ENCODE assay signal across 17 cellular contexts in genomic region chr3:105085506-105085905, GRCh38.
DNase-seq lines count a peak whose midpoint lies in the region; ATAC-seq and TF ChIP-seq lines count a peak whose summit lies in the region.
"Had no signal": no experiment of that assay in that cellular context is flagged by ENCODE, and none has a peak within 500 bp of the region (broad histone marks: within the 10 kb centered on the region; RNA-seq: fewer than 3 reads in every experiment).

No MANE protein-coding gene starts in this region.

- POLR2A ChIA-PET in T-cell (lab: Charles Lee), result no interaction called here

- H3K36me3 Mint-ChIP-seq in T-cell, result no peaks in the 10 kb centered on the region
- H3K36me3 Mint-ChIP-seq in HFFc6 (ENCODE audit: low read depth), result peaks cover 4% of the 10 kb centered on the region; the same call in 1 of the 2 replicates

- H3K9me3 ChIP-seq in right lobe of liver, result no peaks in the 10 kb centered on the region
- H3K9me3 ChIP-seq: Caco-2 had no signal

- no peaks in the 10 kb centered on the region for H3K36me3 ChIP-seq in right lobe of liver

- H3K4me3 Mint-ChIP-seq in T-cell (no peak overlapping the region), HFFc6 (no peak overlapping the region)
- H3K4me3 Mint-ChIP-seq: CD4-positive, alpha-beta T cell; GM23338 had no signal

- TF ChIP-seq CTCF in astrocyte of the cerebellum (IDR thresholded peaks at IDR 0.05; ENCODE audit: low read depth, low read length, missing control alignments) (no peak), right lobe of liver (IDR thresholded peaks at IDR 0.05) (no peak), HFFc6 (IDR thresholded peaks at IDR 0.05) (no peak)

- intact Hi-C loops in right lobe of liver (cut with DNase I), result no loop called here

- CTCF ChIA-PET in T-cell (lab: Charles Lee), result no interaction called here

- no peaks in the 10 kb centered on the region for H3K4me1 ChIP-seq in right lobe of liver
- H3K4me1 ChIP-seq: Caco-2 had no signal

- H3K9me3 Mint-ChIP-seq in T-cell (peaks cover 0 to 1% (median 0%) of the 10 kb centered on the region in 3 donors), HFFc6 (no peaks in the 10 kb centered on the region)
- H3K9me3 Mint-ChIP-seq: CD4-positive, alpha-beta T cell had no signal

- TF ChIP-seq POLR2A in right lobe of liver (IDR thresholded peaks at IDR 0.05), result no peak

- no peaks in the 10 kb centered on the region for H3K27me3 ChIP-seq in right lobe of liver

- in situ Hi-C loops in astrocyte of the cerebellum (cut with HindIII; ENCODE audit: low sequenced_read_pairs), result no loop called here

- DNase-seq in astrocyte of the cerebellum (ENCODE audit: low read depth), result peak; percentile 16
- DNase-seq in glomerular visceral epithelial cell (ENCODE audit: extremely low spot score), result peak; percentile 69
- DNase-seq in kidney tubule cell (ENCODE audit: low spot score), result peak; percentile 79
- DNase-seq in T-cell, result no peak
- DNase-seq in right lobe of liver, result no peak
- no peak for DNase-seq in HFFc6
- DNase-seq in activated CD4-positive, CD25-positive, alpha-beta regulatory T cell treated with anti-CD3 and anti-CD28 coated beads, Interleukin-2, amount 50 U/mL, for 72 hours, result no peak
- DNase-seq: AML-193; Caco-2; CD4-positive, alpha-beta T cell; DMS153; DMS79; GDM1; IMR-90 had no signal

- H3K27ac Mint-ChIP-seq in T-cell (no peak overlapping the region), HFFc6 (no peak overlapping the region)
- H3K27ac Mint-ChIP-seq: CD4-positive, alpha-beta T cell; GM23338 had no signal

- H3K27me3 Mint-ChIP-seq in T-cell (no peaks in the 10 kb centered on the region), HFFc6 (ENCODE audit: insufficient read depth) (no peaks in the 10 kb centered on the region)
- H3K27me3 Mint-ChIP-seq: CD4-positive, alpha-beta T cell had no signal

- H3K4me1 Mint-ChIP-seq in T-cell (no peaks in the 10 kb centered on the region), HFFc6 (ENCODE audit: low read depth) (peaks cover 6% of the 10 kb centered on the region; the same call in 1 of the 2 replicates)
- H3K4me1 Mint-ChIP-seq: GM23338 had no signal

- H3K4me3 ChIP-seq in astrocyte of the cerebellum (ENCODE audit: low read depth, low read length), result no peak overlapping the region
- no peak overlapping the region for H3K4me3 ChIP-seq in right lobe of liver
- H3K4me3 ChIP-seq: GM23338 had no signal

- H3K27ac ChIP-seq in right lobe of liver, result no peak overlapping the region
- H3K27ac ChIP-seq: C4-2B had no signal

- ATAC-seq in T-cell (replicated peaks in 1 of 4) (no peak), right lobe of liver (no peak)
- ATAC-seq: GM23338, HCT116 had no signal

Comparison
In these comparisons a context has a peak if more than half of its experiments do, and no peak if none do; other contexts are left out.
1. DNase-seq: peak in astrocyte of the cerebellum (single experiment), glomerular visceral epithelial cell (single experiment) and kidney tubule cell (single experiment); none in T-cell (0 of 34), right lobe of liver (0 of 3), HFFc6 (single experiment) and activated CD4-positive, CD25-positive, alpha-beta regulatory T cell treated with anti-CD3 and anti-CD28 coated beads, Interleukin-2, amount 50 U/mL, for 72 hours (single experiment).